ENCODE assay signal across 8 cellular contexts in the genomic region with DNA sequence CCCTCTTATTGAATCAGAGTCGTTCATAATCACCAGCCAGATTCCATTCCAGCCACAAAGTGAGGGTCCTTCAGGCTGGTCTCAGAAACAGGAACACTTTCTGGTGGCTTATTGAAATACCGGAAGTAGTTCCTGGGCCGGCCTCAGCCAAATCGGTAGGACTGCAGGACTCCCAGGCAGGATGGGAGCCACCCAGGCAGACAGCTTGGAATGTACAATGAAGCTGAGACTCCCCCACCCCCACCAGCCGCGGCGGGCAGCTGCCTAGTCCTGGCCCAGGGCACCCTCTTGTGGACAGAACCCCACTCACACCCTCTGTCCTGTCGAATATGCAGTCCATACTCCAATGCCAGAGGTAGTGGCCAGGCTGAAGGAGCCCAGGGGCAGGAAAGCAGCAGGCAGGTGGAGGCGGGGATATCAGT. TPM values are rescaled to one million over a fixed set of nuclear protein-coding genes. Genes with fewer than 3 reads are reported as not detected.
DNase-seq lines count a peak whose midpoint lies in the region; ATAC-seq, FAIRE-seq and TF ChIP-seq lines count a peak whose summit lies in the region.

No MANE protein-coding gene starts in this region.

- POLR2A ChIA-PET in activated B cell treated with CpG ODN at 0.5 μM for 24 hours (lab: Charles Lee), result interaction anchor here (0.6 to 2.4 kb wide), 8 partner anchors 16 to 307 kb away, joined by 3 to 17 read pairs (median 6); no protein-coding TSS in a partner anchor

- peak overlapping the region; percentile 83 for H3K27ac Mint-ChIP-seq in activated B cell treated with CpG ODN at 0.5 μM for 24 hours

- peaks cover 2% of the 10 kb centered on the region for H3K4me1 ChIP-seq in keratinocyte (ENCODE audit: control insufficient read depth, extremely low read depth, insufficient read depth, low read length)

- no peaks in the 10 kb centered on the region for H3K27me3 Mint-ChIP-seq in activated B cell treated with CpG ODN at 0.5 μM for 24 hours

- DNase-seq in EH (ENCODE audit: low read depth) (peak; percentile 94), NCI-H345 (lab: John Stamatoyannopoulos, UW) (peak; percentile 89), activated B cell treated with CpG ODN at 0.5 μM for 24 hours (peak; percentile 66), bronchial epithelial cell (ENCODE audit: low read depth) (peak; percentile 80), keratinocyte (ENCODE audit: low read depth, low spot score) (peak; percentile 44)
- peak; percentile 8 to 53 for DNase-seq in stimulated activated CD4-positive, alpha-beta T cell treated with anti-CD3 and anti-CD28 coated beads, Interleukin-1b, Interleukin-23, amount 100 ng/mL, for 1 hour (ENCODE audit: low read depth in 2 of 2)

- CTCF ChIA-PET in activated B cell treated with CpG ODN at 0.5 μM for 24 hours (lab: Charles Lee), result interaction anchor here (0.6 to 1.9 kb wide), 5 partner anchors 80 to 375 kb away, joined by 3 to 7 read pairs (median 4); no protein-coding TSS in a partner anchor

- no peaks in the 10 kb centered on the region for H3K9me1 ChIP-seq in keratinocyte (ENCODE audit: control insufficient read depth, extremely low read depth, insufficient read depth, low read length)

- FAIRE-seq in bronchial epithelial cell (lab: Jason Lieb, UNC) (no peak), keratinocyte (lab: Jason Lieb, UNC) (peak; percentile 74)

- no peaks in the 10 kb centered on the region for H4K20me1 ChIP-seq in keratinocyte (ENCODE audit: control insufficient read depth, extremely low read depth, insufficient read depth, low read length)

- intact Hi-C loops in activated B cell treated with CpG ODN at 0.5 μM for 24 hours (cut with micrococcal nuclease), result loop anchor here (1.0 to 5.0 kb wide), 6 partner anchors 15 to 675 kb away; no protein-coding TSS in a partner anchor

- no peaks in the 10 kb centered on the region for H3K79me2 ChIP-seq in keratinocyte (ENCODE audit: control insufficient read depth, insufficient read depth, low read length)

- no peak overlapping the region for H3K9ac ChIP-seq in keratinocyte (ENCODE audit: control insufficient read depth, extremely low read depth, insufficient read depth, low read length)

- no peaks in the 10 kb centered on the region for H3K27me3 ChIP-seq in bronchial epithelial cell (ENCODE audit: control insufficient read depth, insufficient read depth, low read length)
- H3K27me3 ChIP-seq in keratinocyte (ENCODE audit: control insufficient read depth, extremely low read depth, insufficient read depth, low read length), result no peaks in the 10 kb centered on the region

- ATAC-seq in HG02981 (IDR thresholded peaks at IDR 0.05; ENCODE audit: unreplicated experiment), result peak; percentile 54
- peak; percentile 80 for ATAC-seq in activated B cell treated with CpG ODN at 0.5 μM for 24 hours (ENCODE audit: low read depth)
- ATAC-seq in HG03571 (IDR thresholded peaks at IDR 0.05; ENCODE audit: unreplicated experiment), result no peak

- H3K36me3 Mint-ChIP-seq in activated B cell treated with CpG ODN at 0.5 μM for 24 hours (ENCODE audit: low read depth), result peaks cover 25% of the 10 kb centered on the region

- no peaks in the 10 kb centered on the region for H3K9me3 Mint-ChIP-seq in activated B cell treated with CpG ODN at 0.5 μM for 24 hours

- H3K4me3 ChIP-seq in bronchial epithelial cell (ENCODE audit: low read depth, low read length) (no peak overlapping the region), keratinocyte (ENCODE audit: control insufficient read depth in 2 of 3, extremely low read depth in 1 of 3, insufficient read depth in 2 of 3, low read depth in 1 of 3, low read length in 3 of 3) (no peak overlapping the region)

- H3K27ac ChIP-seq in keratinocyte (ENCODE audit: control insufficient read depth, insufficient read depth, low read length), result no peak overlapping the region

- TF ChIP-seq CTCF in activated B cell treated with CpG ODN at 0.5 μM for 24 hours (IDR thresholded peaks at IDR 0.05) (peak; percentile 85), bronchial epithelial cell (IDR thresholded peaks at IDR 0.05; ENCODE audit: insufficient read depth, low read length, severe bottlenecking) (peak; percentile 95), keratinocyte (optimal IDR thresholded peaks at IDR 0.05 in 1 of 3, IDR thresholded peaks at IDR 0.05 in 1 of 3, conservative IDR thresholded peaks at IDR 0.05 in 1 of 3; ENCODE audit: extremely low read depth in 1 of 3, insufficient read depth in 2 of 3, low read length in 3 of 3) (peak; percentile 87 to 97 (median 89))

- peaks cover 20% of the 10 kb centered on the region for H3K4me1 Mint-ChIP-seq in activated B cell treated with CpG ODN at 0.5 μM for 24 hours

- peak overlapping the region; percentile 48 for H3K4me3 Mint-ChIP-seq in activated B cell treated with CpG ODN at 0.5 μM for 24 hours

- peak overlapping the region; percentile 38 for H2AFZ ChIP-seq in keratinocyte (ENCODE audit: control insufficient read depth, low read length)

- H3K4me2 ChIP-seq in keratinocyte (ENCODE audit: control insufficient read depth, extremely low read depth, insufficient read depth, low read depth, low read length), result no peak overlapping the region

- H3K36me3 ChIP-seq in bronchial epithelial cell (ENCODE audit: control insufficient read depth, insufficient read depth, low read length) (peaks cover 9% of the 10 kb centered on the region), keratinocyte (ENCODE audit: control insufficient read depth in 2 of 2, extremely low read depth in 1 of 2, insufficient read depth in 2 of 2, low read length in 2 of 2) (peaks cover 0 to 2% of the 10 kb centered on the region in 2 experiments)

- H3K9me3 ChIP-seq in keratinocyte (ENCODE audit: control insufficient read depth, low read depth, low read length), result no peaks in the 10 kb centered on the region

- dilution Hi-C loops in keratinocyte (cut with MboI; ENCODE audit: extremely low pct_ligation_motif_present, low sequenced_read_pairs), result no loop called here

RNA-seq across cellular contexts. Expression of gene MDFI, which starts 43.8 kb away (rescaled TPM):
- total RNA-seq in activated B cell treated with CpG ODN at 0.5 μM for 24 hours (not detected in 2 replicates), bronchial epithelial cell (57.1 and 61.3 TPM in 2 replicates)
- polyA plus RNA-seq in keratinocyte, result 60.1 to 104 TPM (median 76.2 TPM) in 3 replicates
- polyA plus RNA-seq in keratinocyte (2011; ENCODE audit: low read depth), result 11.8 TPM
- polyA plus RNA-seq in keratinocyte (2011; cell fraction: cytosol; rRNA removed), result 51.0 and 110 TPM in 2 replicates
- polyA plus RNA-seq in keratinocyte (2011; cell fraction: nucleus; rRNA removed), result 108 and 157 TPM in 2 replicates
- polyA plus RNA-seq in keratinocyte (2012; ENCODE audit: low replicate concordance), result 37.2 and 90.1 TPM in 2 replicates
- polyA minus RNA-seq in keratinocyte, result 32.9 to 60.9 TPM (median 37.5 TPM) in 3 replicates
- 109 TPM for polyA minus RNA-seq in keratinocyte (2011; cell fraction: cytosol; rRNA and poly(A)+ RNA removed)
- 32.3 and 41.4 TPM in 2 replicates for polyA minus RNA-seq in keratinocyte (2011; cell fraction: nucleus; rRNA and poly(A)+ RNA removed)

RNA-seq across cellular contexts. Expression of gene TFEB, which starts 53.3 kb away (rescaled TPM):
- total RNA-seq in activated B cell treated with CpG ODN at 0.5 μM for 24 hours (203 and 205 TPM in 2 replicates), bronchial epithelial cell (6.8 and 13.2 TPM in 2 replicates)
- polyA plus RNA-seq in keratinocyte, result 3.0 to 10.3 TPM (median 4.3 TPM) in 3 replicates
- polyA plus RNA-seq in keratinocyte (2011; ENCODE audit: low read depth), result 3.4 TPM
- 4.2 and 5.5 TPM in 2 replicates for polyA plus RNA-seq in keratinocyte (2011; cell fraction: cytosol; rRNA removed)
- 7.6 and 8.9 TPM in 2 replicates for polyA plus RNA-seq in keratinocyte (2011; cell fraction: nucleus; rRNA removed)
- 4.4 and 8.7 TPM in 2 replicates for polyA plus RNA-seq in keratinocyte (2012; ENCODE audit: low replicate concordance)
- polyA minus RNA-seq in keratinocyte, result 3.6 to 12.2 TPM (median 8.6 TPM) in 3 replicates
- 10.2 TPM for polyA minus RNA-seq in keratinocyte (2011; cell fraction: cytosol; rRNA and poly(A)+ RNA removed)
- polyA minus RNA-seq in keratinocyte (2011; cell fraction: nucleus; rRNA and poly(A)+ RNA removed), result 6.7 and 9.1 TPM in 2 replicates

Comparison
In these comparisons a context has a peak if more than half of its experiments do, and no peak if none do; other contexts are left out.
1. DNase-seq: peak in every context shown above with its lines; median percentile 94 in EH; 89 in NCI-H345; 80 in bronchial epithelial cell; 66 in activated B cell treated with CpG ODN at 0.5 μM for 24 hours; 44 in keratinocyte; 30 in stimulated activated CD4-positive, alpha-beta T cell treated with anti-CD3 and anti-CD28 coated beads, Interleukin-1b, Interleukin-23, amount 100 ng/mL, for 1 hour.
2. RNA of gene MDFI, which starts 43.8 kb away (total RNA-seq): 57.1 to 61.3 TPM in bronchial epithelial cell; not detected in activated B cell treated with CpG ODN at 0.5 μM for 24 hours; every median in the first group is over 10 times any median in the second.
3. RNA of gene TFEB, which starts 53.3 kb away (total RNA-seq): 203 to 205 TPM in activated B cell treated with CpG ODN at 0.5 μM for 24 hours; 6.8 to 13.2 TPM in bronchial epithelial cell; every median in the first group is over 10 times any median in the second.
4. Peak in every context shown above with its lines, with median percentiles within 50 percentile points of each other: CTCF ChIP-seq.